8 cellular contexts compared by ENCODE assay signal in the genomic region with DNA sequence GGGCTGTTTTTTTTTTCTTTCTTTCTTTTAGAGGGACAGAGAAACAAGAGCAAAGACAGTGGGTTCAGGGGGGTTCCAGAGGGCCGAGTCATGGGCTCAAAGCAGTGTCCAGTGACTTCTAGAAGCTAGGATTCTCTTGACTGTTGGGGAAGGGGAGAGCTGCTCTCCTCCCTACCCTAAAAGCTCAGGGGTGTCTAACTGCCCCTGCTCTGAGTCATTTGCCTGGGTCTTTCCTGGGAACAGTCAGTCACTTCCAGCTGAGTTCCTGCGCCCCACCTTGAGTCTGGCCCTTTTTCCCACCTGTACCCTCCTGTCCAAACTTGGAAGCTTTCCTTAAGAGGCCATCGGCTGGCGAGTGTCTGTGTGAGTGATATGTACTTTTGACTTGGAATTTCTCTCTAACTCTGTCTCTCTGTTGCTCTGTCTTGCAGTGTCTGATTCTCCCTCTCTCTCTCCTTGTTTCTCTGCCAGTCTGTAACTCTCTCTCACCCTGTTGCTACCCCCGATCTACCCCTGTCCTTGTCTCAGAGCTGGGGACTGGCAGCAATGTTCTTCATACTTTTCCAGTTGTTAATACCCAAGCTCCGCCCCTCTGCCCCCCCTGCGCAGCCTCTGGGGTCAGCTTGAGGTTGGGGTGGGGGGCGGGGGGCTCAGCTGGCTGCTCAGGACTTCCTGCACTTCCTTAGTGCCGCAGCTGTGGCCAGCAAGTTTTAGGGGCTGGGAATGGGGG. TPM values are rescaled to one million over a fixed set of nuclear protein-coding genes. Genes with fewer than 3 reads are reported as not detected.
DNase-seq lines count a peak whose midpoint lies in the region; FAIRE-seq and TF ChIP-seq lines count a peak whose summit lies in the region.
"Had no signal": no experiment of that assay in that cellular context is flagged by ENCODE, and none has a peak within 500 bp of the region (broad histone marks: within the 10 kb centered on the region; RNA-seq: fewer than 3 reads in every experiment).

No MANE protein-coding gene starts in this region.

- peaks cover 23% of the 10 kb centered on the region for H4K20me1 ChIP-seq in astrocyte (ENCODE audit: insufficient read depth, low read length)

- no peaks in the 10 kb centered on the region for H3K9me3 Mint-ChIP-seq in astrocyte (ENCODE audit: unreplicated experiment)

- peaks cover 42% of the 10 kb centered on the region for H3K79me2 ChIP-seq in astrocyte (ENCODE audit: insufficient read depth, low read length)

- no peak for FAIRE-seq in astrocyte (lab: Jason Lieb, UNC)
- no peak for FAIRE-seq in urothelium cell line (lab: Jason Lieb, UNC)

- H3K9me3 ChIP-seq in astrocyte (ENCODE audit: insufficient read depth, low read depth, low read length) (no peaks in the 10 kb centered on the region), stomach smooth muscle (ENCODE audit: control insufficient read depth in 2 of 2, low read length in 2 of 2) (no peaks in the 10 kb centered on the region)

- peak overlapping the region; percentile 32 for H3K4me3 ChIP-seq in astrocyte (ENCODE audit: insufficient read depth, low read depth, low read length)
- H3K4me3 ChIP-seq in stomach smooth muscle (ENCODE audit: low read length in 2 of 2): peak overlapping the region; percentile 95

- peaks cover 7% of the 10 kb centered on the region for H3K27me3 ChIP-seq in astrocyte (ENCODE audit: insufficient read depth, low read length)
- H3K27me3 ChIP-seq in stomach smooth muscle (ENCODE audit: control insufficient read depth in 1 of 2, insufficient read depth in 2 of 2, low read length in 2 of 2): no peaks in the 10 kb centered on the region

- H3K4me2 ChIP-seq in astrocyte (ENCODE audit: low read length): peak overlapping the region; percentile 94

- peaks cover 3% of the 10 kb centered on the region for H3K36me3 Mint-ChIP-seq in astrocyte (ENCODE audit: low read depth, unreplicated experiment)

- H3K36me3 ChIP-seq in astrocyte (ENCODE audit: insufficient read depth, low read length): no peaks in the 10 kb centered on the region
- H3K36me3 ChIP-seq in stomach smooth muscle (ENCODE audit: control insufficient read depth in 2 of 2, insufficient read depth in 2 of 2, low read length in 2 of 2): no peaks in the 10 kb centered on the region

- H3K27ac Mint-ChIP-seq in astrocyte (ENCODE audit: unreplicated experiment): peak overlapping the region; percentile 60

- H2AFZ ChIP-seq in astrocyte (ENCODE audit: low read depth, low read length): peak overlapping the region; percentile 1

- no peak for TF ChIP-seq CTCF in astrocyte (IDR thresholded peaks at IDR 0.05; ENCODE audit: insufficient read depth, low read depth, low read length)

- H3K4me1 Mint-ChIP-seq in astrocyte (ENCODE audit: low read depth, unreplicated experiment): peaks cover 42% of the 10 kb centered on the region

- H3K9ac ChIP-seq in astrocyte (ENCODE audit: low read length) (peak overlapping the region; percentile 54), stomach smooth muscle (ENCODE audit: low read length in 2 of 2) (peak overlapping the region; percentile 46 to 64)

- peaks cover 13% of the 10 kb centered on the region for H3K27me3 Mint-ChIP-seq in astrocyte (ENCODE audit: low read depth, unreplicated experiment)

- no peak overlapping the region for H3K27ac ChIP-seq in astrocyte (ENCODE audit: low read depth, low read length)
- peak overlapping the region; percentile 86 for H3K27ac ChIP-seq in stomach smooth muscle (ENCODE audit: low read length)

- peak overlapping the region; percentile 94 for H3K4me3 Mint-ChIP-seq in astrocyte (ENCODE audit: unreplicated experiment)

- DNase-seq in HT1080 (ENCODE audit: low read depth): peak; percentile 40
- DNase-seq in astrocyte (ENCODE audit: low read depth): peak; percentile 58
- DNase-seq in kidney glomerular epithelial cell (lab: John Stamatoyannopoulos, UW): peak; percentile 31
- no peak for DNase-seq in urothelium cell line (ENCODE audit: low spot score)
- DNase-seq in NCI-H1417 treated with DMSO at 0.1 percent for 48 hours (lab: John Stamatoyannopoulos, UW): no peak
- no peak for DNase-seq in middle frontal gyrus (ENCODE audit: extremely low spot score, low spot score)

- H3K4me1 ChIP-seq in astrocyte (ENCODE audit: insufficient read depth, low read length) (peaks cover 48% of the 10 kb centered on the region), stomach smooth muscle (ENCODE audit: control insufficient read depth, insufficient read depth, low read length) (peaks cover 73% of the 10 kb centered on the region)

RNA-seq across cellular contexts. Expression of a gene that starts 2.4 kb away (rescaled TPM):
- total RNA-seq in HT1080 (2014; rRNA removed; shearing (Covaris generic)): 12.6 and 14.8 TPM in 2 replicates
- 8.7 and 9.2 TPM in 2 replicates for polyA plus RNA-seq in HT1080 (2015; cell fraction: cytosol; rRNA removed)
- polyA plus RNA-seq in HT1080 (2015; cell fraction: nucleus; rRNA removed): 7.0 and 8.7 TPM in 2 replicates
- total RNA-seq in astrocyte: 16.7 and 20.4 TPM in 2 replicates

RNA-seq across cellular contexts. Expression of a gene that starts 11.0 kb away (rescaled TPM):
- total RNA-seq in HT1080 (2014; rRNA removed; shearing (Covaris generic)): 35.9 and 38.3 TPM in 2 replicates
- polyA plus RNA-seq in HT1080 (2015; cell fraction: cytosol; rRNA removed): 34.0 and 38.7 TPM in 2 replicates
- 113 and 130 TPM in 2 replicates for polyA plus RNA-seq in HT1080 (2015; cell fraction: nucleus; rRNA removed)
- 49.2 and 56.4 TPM in 2 replicates for total RNA-seq in astrocyte

RNA-seq across cellular contexts. Expression of a gene that starts 35.2 kb away (rescaled TPM):
- 1.8 and 2.8 TPM in 2 replicates for total RNA-seq in HT1080 (2014; rRNA removed; shearing (Covaris generic))
- 10.8 and 11.7 TPM in 2 replicates for polyA plus RNA-seq in HT1080 (2015; cell fraction: cytosol; rRNA removed)
- 13.0 and 17.7 TPM in 2 replicates for polyA plus RNA-seq in HT1080 (2015; cell fraction: nucleus; rRNA removed)
- 8.7 and 10.1 TPM in 2 replicates for total RNA-seq in astrocyte

RNA-seq across cellular contexts. Expression of a gene that starts 50.0 kb away (rescaled TPM):
- total RNA-seq in HT1080 (2014; rRNA removed; shearing (Covaris generic)): not detected in 2 replicates
- not detected in 2 replicates for polyA plus RNA-seq in HT1080 (2015; cell fraction: cytosol; rRNA removed)
- 0.12 TPM in 1 of 2 replicates, not detected in the other for polyA plus RNA-seq in HT1080 (2015; cell fraction: nucleus; rRNA removed)
- total RNA-seq in astrocyte: not detected in 2 replicates
- total RNA-seq: activated CD8-positive, alpha-beta memory T cell treated with anti-CD3 and anti-CD28 coated beads for 36 hours had no signal

RNA-seq across cellular contexts. Expression of a gene that starts 56.6 kb away (rescaled TPM):
- 42.5 and 51.3 TPM in 2 replicates for total RNA-seq in HT1080 (2014; rRNA removed; shearing (Covaris generic))
- polyA plus RNA-seq in HT1080 (2015; cell fraction: cytosol; rRNA removed): 38.3 and 43.9 TPM in 2 replicates
- 145 and 152 TPM in 2 replicates for polyA plus RNA-seq in HT1080 (2015; cell fraction: nucleus; rRNA removed)
- total RNA-seq in astrocyte: 81.9 and 83.3 TPM in 2 replicates

Comparison
In these comparisons a context has a peak if more than half of its experiments do, and no peak if none do; other contexts are left out.
1. DNase-seq: peak in HT1080 (single experiment), astrocyte (single experiment) and kidney glomerular epithelial cell (single experiment); none in urothelium cell line (single experiment), NCI-H1417 treated with DMSO at 0.1 percent for 48 hours (single experiment) and middle frontal gyrus (single experiment).